Comparison of ENCODE assay signal across 21 cellular contexts in genomic region chr12:46843811-46844210, GRCh38. TPM values are rescaled to one million over a fixed set of nuclear protein-coding genes. Genes with fewer than 3 reads are reported as not detected.
A peak's percentile ranks its signal among the peaks of the same experiment; 100 is the strongest.
DNase-seq lines count a peak whose midpoint lies in the region; ATAC-seq and TF ChIP-seq lines count a peak whose summit lies in the region.
"Had no signal": no experiment of that assay in that cellular context is flagged by ENCODE, and none has a peak within 500 bp of the region (broad histone marks: within the 10 kb centered on the region; RNA-seq: fewer than 3 reads in every experiment).

No MANE protein-coding gene starts in this region.

- no peak overlapping the region for H3K4me3 ChIP-seq in GM23248
- no peak overlapping the region for H3K4me3 ChIP-seq in fibroblast of villous mesenchyme (ENCODE audit: low read depth, low read length)
- H3K4me3 ChIP-seq: GM23338, PC-9, SJCRH30 had no signal

- peaks cover 6 to 30% (median 8%) of the 10 kb centered on the region in 5 donors for H3K27me3 Mint-ChIP-seq in naive thymus-derived CD8-positive, alpha-beta T cell

- no peaks in the 10 kb centered on the region for H3K36me3 ChIP-seq in GM23248 (ENCODE audit: low read depth)
- H3K36me3 ChIP-seq: BE2C, SJCRH30 had no signal

- H3K4me2 ChIP-seq in GM23248 (ENCODE audit: unreplicated experiment), result no peak overlapping the region
- H3K4me2 ChIP-seq: GM23338, PC-9 had no signal

- in situ Hi-C loops in GM23248 (cut with MboI), result no loop called here

- peaks cover 0 to 9% (median 3%) of the 10 kb centered on the region in 4 donors for H3K4me1 Mint-ChIP-seq in naive thymus-derived CD8-positive, alpha-beta T cell

- no peak overlapping the region for H3K27ac ChIP-seq in GM23248
- H3K27ac ChIP-seq: PC-9, SJCRH30 had no signal

- H3K4me1 ChIP-seq in GM23248 (ENCODE audit: insufficient read depth), result peaks cover 10% of the 10 kb centered on the region; the same call in 1 of the 2 replicates
- H3K4me1 ChIP-seq: BE2C, SJCRH30 had no signal

- WGBS in GM23248 (ENCODE audit: low coverage in 1 of 2, low lambda C conversion rate in 2 of 2, missing lambda C conversion rate in 2 of 2), 2 experiments, result 23 to 24% methylated on average over 3 of the region's 3 CpGs

- POLR2A ChIA-PET in naive thymus-derived CD8-positive, alpha-beta T cell (lab: Charles Lee), result no interaction called here

- H3F3A ChIP-seq in GM23248 (ENCODE audit: insufficient read depth), result no peaks in the 10 kb centered on the region

- no peak overlapping the region for H3K27ac Mint-ChIP-seq in naive thymus-derived CD8-positive, alpha-beta T cell
- H3K27ac Mint-ChIP-seq: CD4-positive, alpha-beta T cell; GM23338 had no signal

- H3K79me2 ChIP-seq in GM23248 (ENCODE audit: insufficient read depth), result no peaks in the 10 kb centered on the region

- no peak for TF ChIP-seq CTCF in AG09319 (IDR thresholded peaks at IDR 0.05; ENCODE audit: low read depth, low read length)
- no peak for TF ChIP-seq CTCF in fibroblast of villous mesenchyme (IDR thresholded peaks at IDR 0.05; ENCODE audit: insufficient read depth, low read depth, low read length)

- peaks cover 0 to 13% (median 0%) of the 10 kb centered on the region in 9 donors for H3K9me3 Mint-ChIP-seq in naive thymus-derived CD8-positive, alpha-beta T cell
- H3K9me3 Mint-ChIP-seq: CD4-positive, alpha-beta T cell had no signal

- peak overlapping the region; percentile 63; the same call in 1 of the 2 replicates for H2AFZ ChIP-seq in GM23248
- H2AFZ ChIP-seq: GM23338, PC-9 had no signal

- no peak for ATAC-seq in HG03378 (IDR thresholded peaks at IDR 0.05; ENCODE audit: unreplicated experiment)
- no peak for ATAC-seq in naive thymus-derived CD8-positive, alpha-beta T cell
- ATAC-seq: GM23338, HCT116 had no signal

- no peak overlapping the region for H3K4me3 Mint-ChIP-seq in naive thymus-derived CD8-positive, alpha-beta T cell
- H3K4me3 Mint-ChIP-seq: CD4-positive, alpha-beta T cell; GM23338 had no signal

- DNase-seq in AG09319 (ENCODE audit: extremely low read depth, low read depth) (peak; percentile 22), GM23248 (peak; percentile 68), amniotic epithelial cell (ENCODE audit: low read depth) (peak; percentile 72), fibroblast of villous mesenchyme (ENCODE audit: low read depth) (peak; percentile 29), NCI-H1417 treated with DMSO at 0.1 percent for 48 hours (lab: John Stamatoyannopoulos, UW) (no peak), mesenteric fat pad (ENCODE audit: low spot score) (no peak)
- DNase-seq in naive thymus-derived CD8-positive, alpha-beta T cell, result no peak
- DNase-seq: BE2C; CD4-positive, alpha-beta T cell; DMS53; MM.1S; NCI-H1417; NCI-H1930; NCI-H2171; NCI-H748 treated with DMSO at 0.1 percent for 48 hours; PC-9; SJCRH30; SW 1271 had no signal

- H3K36me3 Mint-ChIP-seq in naive thymus-derived CD8-positive, alpha-beta T cell, result peaks cover 0 to 10% (median 4%) of the 10 kb centered on the region in 3 donors

- H4K20me1 ChIP-seq in GM23248 (ENCODE audit: insufficient read depth), result no peaks in the 10 kb centered on the region

- no peaks in the 10 kb centered on the region for H3K27me3 ChIP-seq in GM23248 (replicated peaks; ENCODE audit: insufficient read depth)
- H3K27me3 ChIP-seq: BE2C, SJCRH30 had no signal

- H3K9me2 ChIP-seq in GM23248 (ENCODE audit: insufficient read depth), result no peaks in the 10 kb centered on the region

- H3K9me3 ChIP-seq in GM23248 (ENCODE audit: low read depth), result no peaks in the 10 kb centered on the region
- H3K9me3 ChIP-seq: BE2C, SJCRH30 had no signal

- no peak overlapping the region for H3K9ac ChIP-seq in GM23248

RNA-seq across cellular contexts. Expression of gene SLC38A4, which starts 18.0 kb away (rescaled TPM):
- total RNA-seq in GM23248 (2014; rRNA removed; shearing (Covaris generic)), result 0.54 and 2.3 TPM in 2 replicates
- 0.36 and 0.57 TPM in 2 replicates for polyA plus RNA-seq in GM23248 (2016; fragmentation: Nextera tagmentation; extraction: Ambion mirVana)
- total RNA-seq in fibroblast of villous mesenchyme (11.0 and 23.7 TPM in 2 replicates), mesenteric fat pad (0.45 TPM)
- total RNA-seq in naive thymus-derived CD8-positive, alpha-beta T cell, result not detected
- polyA plus RNA-seq in naive thymus-derived CD8-positive, alpha-beta T cell, result not detected
- total RNA-seq: CD4-positive, alpha-beta T cell had no signal

Comparison
In these comparisons a context has a peak if more than half of its experiments do, and no peak if none do; other contexts are left out.
1. DNase-seq: peak in AG09319 (single experiment), GM23248 (single experiment), amniotic epithelial cell (single experiment) and fibroblast of villous mesenchyme (single experiment); none in NCI-H1417 treated with DMSO at 0.1 percent for 48 hours (single experiment), mesenteric fat pad (single experiment) and naive thymus-derived CD8-positive, alpha-beta T cell (0 of 10).